ENCODE assay signal across 8 cellular contexts in the genomic region with DNA sequence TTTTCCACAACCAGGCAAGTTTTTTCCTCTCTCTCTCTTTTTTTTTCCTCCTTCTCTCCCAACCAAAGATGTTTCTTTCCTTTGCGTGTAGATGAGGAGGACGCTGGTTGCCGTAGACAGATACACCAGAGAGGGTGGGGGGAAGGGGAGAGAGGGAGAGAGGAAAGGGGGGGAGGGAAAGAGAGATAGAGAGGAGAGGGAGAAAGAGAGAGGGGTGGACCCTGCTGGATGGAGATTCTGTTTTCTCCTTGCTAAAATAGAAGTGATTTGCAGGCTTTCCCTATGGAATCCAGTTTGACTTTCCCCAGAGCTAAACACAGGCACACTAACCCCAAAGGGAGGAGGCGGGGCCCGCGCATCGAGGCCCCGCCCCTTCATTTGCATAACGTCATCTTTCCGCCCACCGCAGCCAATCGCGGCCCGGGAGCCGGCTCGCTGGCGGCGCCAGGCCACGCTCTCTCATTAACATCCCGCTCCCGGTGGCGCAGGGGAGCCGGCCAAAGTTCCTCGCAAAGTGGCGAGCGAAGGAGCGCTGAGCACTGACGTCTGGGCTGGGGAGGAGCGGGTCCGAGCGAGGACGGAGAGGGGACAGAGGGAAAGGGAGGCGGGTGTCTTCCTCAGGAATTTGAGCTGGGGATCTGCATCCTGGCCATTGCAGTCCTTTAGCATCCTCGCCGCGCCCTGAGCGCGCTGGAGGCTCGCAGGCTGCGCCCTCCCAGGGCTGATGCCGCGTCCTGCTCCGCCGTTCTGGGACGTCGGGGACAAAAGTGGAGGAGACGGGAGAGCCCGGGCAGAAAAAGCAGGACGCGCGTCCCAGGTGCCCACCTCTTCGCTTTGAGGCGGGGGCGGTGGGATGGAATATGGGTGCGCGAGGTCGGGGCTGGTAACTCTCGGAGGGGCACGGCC. TPM values are rescaled to one million over a fixed set of nuclear protein-coding genes. Genes with fewer than 3 reads are reported as not detected.
DNase-seq lines count a peak whose midpoint lies in the region; ATAC-seq and TF ChIP-seq lines count a peak whose summit lies in the region.

No MANE protein-coding gene starts in this region.

- DNase-seq in DMS53 treated with DMSO at 0.1 percent for 48 hours (lab: John Stamatoyannopoulos, UW; ENCODE audit: unreplicated experiment) (peak; percentile 93), Karpas-422 (peak; percentile 96), SK-N-DZ (ENCODE audit: low spot score) (peak; percentile 97), heart left ventricle (peak; percentile 92 to 95 (median 93)), posterior cingulate gyrus (peak; percentile 53 to 95 (median 70)), type B pancreatic cell (ENCODE audit: extremely low spot score, unreplicated experiment) (peak; percentile 91)
- DNase-seq in activated naive CD8-positive, alpha-beta T cell treated with anti-CD3 and anti-CD28 coated beads, Interleukin-2, amount 10 ng/mL, durations not matched to agents 7 days and 5 days = peak; percentile 90

- H3K4me1 Mint-ChIP-seq in activated naive CD8-positive, alpha-beta T cell treated with anti-CD3 and anti-CD28 coated beads, Interleukin-2, amount 10 ng/mL, durations not matched to agents 7 days and 5 days = peaks cover 29% of the 10 kb centered on the region
- H3K4me1 Mint-ChIP-seq in type B pancreatic cell (ENCODE audit: unreplicated experiment) = peaks cover 27% of the 10 kb centered on the region

- H3K9me2 ChIP-seq in Karpas-422 (replicated peaks; ENCODE audit: insufficient read depth, low read length) = no peaks in the 10 kb centered on the region

- no peaks in the 10 kb centered on the region for H3K27me3 ChIP-seq in Karpas-422 (ENCODE audit: low read length)
- peaks cover 0 to 74% (median 16%) of the 10 kb centered on the region in 9 donors for H3K27me3 ChIP-seq in heart left ventricle

- H3K36me3 ChIP-seq in Karpas-422 (ENCODE audit: insufficient read depth, low read length) (peaks cover 27% of the 10 kb centered on the region), heart left ventricle (no peaks in the 10 kb centered on the region)

- POLR2A ChIA-PET in activated naive CD8-positive, alpha-beta T cell treated with anti-CD3 and anti-CD28 coated beads, Interleukin-2, amount 10 ng/mL, durations not matched to agents 7 days and 5 days (lab: Charles Lee) = no interaction called here

- no peaks in the 10 kb centered on the region for H3K36me3 Mint-ChIP-seq in activated naive CD8-positive, alpha-beta T cell treated with anti-CD3 and anti-CD28 coated beads, Interleukin-2, amount 10 ng/mL, durations not matched to agents 7 days and 5 days
- H3K36me3 Mint-ChIP-seq in type B pancreatic cell = peaks cover 8% of the 10 kb centered on the region

- H3K9ac ChIP-seq in Karpas-422 (ENCODE audit: low read length) = peak overlapping the region; percentile 99

- H3K27ac Mint-ChIP-seq in activated naive CD8-positive, alpha-beta T cell treated with anti-CD3 and anti-CD28 coated beads, Interleukin-2, amount 10 ng/mL, durations not matched to agents 7 days and 5 days = peak overlapping the region; percentile 64
- H3K27ac Mint-ChIP-seq in type B pancreatic cell = peak overlapping the region; percentile 91

- no peak overlapping the region for H2AFZ ChIP-seq in Karpas-422 (ENCODE audit: low read length)

- peaks cover 16% of the 10 kb centered on the region; the same call in 1 of the 2 replicates for H4K20me1 ChIP-seq in Karpas-422 (ENCODE audit: insufficient read depth, low read depth, low read length)

- H3K27me3 Mint-ChIP-seq in activated naive CD8-positive, alpha-beta T cell treated with anti-CD3 and anti-CD28 coated beads, Interleukin-2, amount 10 ng/mL, durations not matched to agents 7 days and 5 days = peaks cover 70% of the 10 kb centered on the region
- H3K27me3 Mint-ChIP-seq in type B pancreatic cell = peaks cover 99% of the 10 kb centered on the region

- TF ChIP-seq CTCF in heart left ventricle (IDR thresholded peaks at IDR 0.05) = peak in 2 of 12 donors; percentile 14 to 19
- no peak for TF ChIP-seq CTCF in type B pancreatic cell (conservative IDR thresholded peaks at IDR 0.05)

- peak overlapping the region; percentile 97 for H3K27ac ChIP-seq in Karpas-422 (ENCODE audit: low read length)
- H3K27ac ChIP-seq in heart left ventricle = peak overlapping the region; percentile 81 to 95 (median 92)

- H3K79me2 ChIP-seq in Karpas-422 (ENCODE audit: low read length) = peaks cover 47% of the 10 kb centered on the region

- 1% methylated on average over 55 to 59 of the region's 59 CpGs for WGBS in heart left ventricle, 4 donors

- H3K4me2 ChIP-seq in Karpas-422 (ENCODE audit: low read depth, low read length, poor library complexity, severe bottlenecking) = peak overlapping the region; percentile 89

- H3K4me1 ChIP-seq in Karpas-422 (ENCODE audit: low read length) (peaks cover 66% of the 10 kb centered on the region), heart left ventricle (peaks cover 0 to 56% (median 23%) of the 10 kb centered on the region in 12 donors)

- peak overlapping the region; percentile 90 for H3K4me3 Mint-ChIP-seq in activated naive CD8-positive, alpha-beta T cell treated with anti-CD3 and anti-CD28 coated beads, Interleukin-2, amount 10 ng/mL, durations not matched to agents 7 days and 5 days
- H3K4me3 Mint-ChIP-seq in type B pancreatic cell = peak overlapping the region; percentile 94

- ATAC-seq in GM21723 (IDR thresholded peaks at IDR 0.05; ENCODE audit: unreplicated experiment) = peak; percentile 58
- ATAC-seq in activated naive CD8-positive, alpha-beta T cell treated with anti-CD3 and anti-CD28 coated beads, Interleukin-2, amount 10 ng/mL, durations not matched to agents 7 days and 5 days (ENCODE audit: low read depth) = peak; percentile 80
- ATAC-seq in heart left ventricle = peak; percentile 86 to 93 (median 90)

- intact Hi-C loops in heart left ventricle (cut with DNase I) (loop anchor here in 8 of 10 donors (2.0 to 10.0 kb wide), 12 partner anchors 49 to 1285 kb away; no protein-coding TSS in a partner anchor), posterior cingulate gyrus (cut with DNase I) (loop anchor here (10.0 kb wide), 1 partner anchor 1285 kb away; no protein-coding TSS in a partner anchor)

- H3K4me3 ChIP-seq in Karpas-422 (ENCODE audit: low read length) (peak overlapping the region; percentile 94), heart left ventricle (peak overlapping the region; percentile 50 to 87 (median 72))

- no peaks in the 10 kb centered on the region for H3K9me3 Mint-ChIP-seq in activated naive CD8-positive, alpha-beta T cell treated with anti-CD3 and anti-CD28 coated beads, Interleukin-2, amount 10 ng/mL, durations not matched to agents 7 days and 5 days
- H3K9me3 Mint-ChIP-seq in type B pancreatic cell = no peaks in the 10 kb centered on the region

- TF ChIP-seq POLR2A in heart left ventricle (IDR thresholded peaks at IDR 0.05) = peak; percentile 76 to 99

- H3K9me3 ChIP-seq in Karpas-422 (ENCODE audit: low read length) = no peaks in the 10 kb centered on the region
- H3K9me3 ChIP-seq in heart left ventricle = no peaks in the 10 kb centered on the region

RNA-seq across cellular contexts. Expression of gene EBF1, which starts 0.6 kb away (rescaled TPM):
- 93.1 and 101 TPM in 2 replicates for total RNA-seq in Karpas-422 (2014; rRNA removed; shearing (Covaris generic); ENCODE audit: low replicate concordance)
- 3.6 and 3.8 TPM in 2 replicates for polyA plus RNA-seq in SK-N-DZ (2014; cell fraction: cytosol; rRNA removed)
- polyA plus RNA-seq in SK-N-DZ (2014; cell fraction: nucleus; rRNA removed) = 3.1 and 4.1 TPM in 2 replicates
- total RNA-seq in activated naive CD8-positive, alpha-beta T cell treated with anti-CD3 and anti-CD28 coated beads, Interleukin-2, amount 10 ng/mL, durations not matched to agents 7 days and 5 days = under 1 TPM; 0.17 to 0.48 TPM
- total RNA-seq in heart left ventricle (10 to 100 TPM in 7 of 9 donors, 1 to 10 TPM in 2; 6.5 to 24.9 (median 11.8) TPM), type B pancreatic cell (ENCODE audit: low replicate concordance) (2.2 and 73.2 TPM in 2 replicates)
- polyA plus RNA-seq in heart left ventricle = 1 to 10 TPM; 4.0 to 4.8 TPM

Comparison
In these comparisons a context has a peak if more than half of its experiments do, and no peak if none do; other contexts are left out.
1. Peak in every context shown above with its lines: DNase-seq, ATAC-seq, H3K4me3 ChIP-seq and H3K27ac ChIP-seq.